In genomic region chr2:204110250-204111183, GRCh38 we compare ENCODE assay signal across 8 cellular contexts.
DNase-seq lines count a peak whose midpoint lies in the region; ATAC-seq and TF ChIP-seq lines count a peak whose summit lies in the region.

No MANE protein-coding gene starts in this region.

- H4K20me1 ChIP-seq in osteoblast (ENCODE audit: insufficient read depth, low read length): no peaks in the 10 kb centered on the region

- H3K36me3 ChIP-seq in gastroesophageal sphincter (no peaks in the 10 kb centered on the region), osteoblast (ENCODE audit: insufficient read depth, low read length) (no peaks in the 10 kb centered on the region)

- no peak for TF ChIP-seq POLR2A in gastroesophageal sphincter (IDR thresholded peaks at IDR 0.05)

- H3K9me3 ChIP-seq in gastroesophageal sphincter (no peaks in the 10 kb centered on the region), osteoblast (ENCODE audit: low read depth, low read length) (no peaks in the 10 kb centered on the region)

- no peaks in the 10 kb centered on the region for H3K27me3 ChIP-seq in gastroesophageal sphincter
- peaks cover 29% of the 10 kb centered on the region for H3K27me3 ChIP-seq in osteoblast (ENCODE audit: insufficient read depth, low read length)

- H3K4me3 ChIP-seq in gastroesophageal sphincter: no peak overlapping the region
- H3K4me3 ChIP-seq in osteoblast (ENCODE audit: insufficient read depth, low read length): no peak overlapping the region

- TF ChIP-seq CTCF in gastroesophageal sphincter (IDR thresholded peaks at IDR 0.05) (no peak), osteoblast (IDR thresholded peaks at IDR 0.05; ENCODE audit: extremely low read depth, low read depth, low read length) (no peak)

- intact Hi-C loops in left cardiac atrium (cut with DNase I) (no loop called here), Right ventricle myocardium inferior (cut with DNase I) (no loop called here)

- TF ChIP-seq EP300 in gastroesophageal sphincter (IDR thresholded peaks at IDR 0.05): no peak

- peak overlapping the region in 3 of 4 donors; percentile 15 to 20 (median 18) for H3K27ac ChIP-seq in gastroesophageal sphincter
- H3K27ac ChIP-seq in osteoblast (ENCODE audit: low read depth, low read length): no peak overlapping the region

- DNase-seq in left cardiac atrium (peak; percentile 35), Right ventricle myocardium inferior (ENCODE audit: missing footprints) (no peak), cerebellar cortex (ENCODE audit: low spot score) (no peak), osteoblast (ENCODE audit: insufficient read length, low spot score, missing footprints) (no peak)
- DNase-seq in activated CD8-positive, alpha-beta memory T cell treated with anti-CD3 and anti-CD28 coated beads for 4 hours (ENCODE audit: low read depth in 2 of 2): peak; percentile 8 to 35
- DNase-seq in stimulated activated CD8-positive, alpha-beta memory T cell treated with anti-CD3 and anti-CD28 coated beads, Interleukin-15, amount 100 ng/mL, for 48 hours (ENCODE audit: low read depth in 2 of 2): peak; percentile 73 to 75

- H3K4me2 ChIP-seq in osteoblast (ENCODE audit: insufficient read depth, low read length): no peak overlapping the region

- no peaks in the 10 kb centered on the region for H3K79me2 ChIP-seq in osteoblast (ENCODE audit: insufficient read depth, low read length)

- ATAC-seq in left cardiac atrium: peak; percentile 41 to 58
- no peak for ATAC-seq in Right ventricle myocardium inferior
- peak; percentile 93 for ATAC-seq in HG03521 (IDR thresholded peaks at IDR 0.05; ENCODE audit: unreplicated experiment)
- ATAC-seq in gastroesophageal sphincter: no peak

- H3K4me1 ChIP-seq in gastroesophageal sphincter: peaks cover 14 to 81% (median 28%) of the 10 kb centered on the region in 3 donors
- H3K4me1 ChIP-seq in osteoblast (ENCODE audit: insufficient read depth, low read length): no peaks in the 10 kb centered on the region

- WGBS in gastroesophageal sphincter (ENCODE audit: low coverage in 1 of 2), 2 donors: 41 to 47% methylated on average over 5 to 11 of the region's 11 CpGs

- H2AFZ ChIP-seq in osteoblast (ENCODE audit: low read length): no peak overlapping the region

Comparison
In these comparisons a context has a peak if more than half of its experiments do, and no peak if none do; other contexts are left out.
1. ATAC-seq: peak in left cardiac atrium (2 of 2) and HG03521 (single experiment); none in Right ventricle myocardium inferior (single experiment) and gastroesophageal sphincter (single experiment).
2. DNase-seq: peak in left cardiac atrium (single experiment), activated CD8-positive, alpha-beta memory T cell treated with anti-CD3 and anti-CD28 coated beads for 4 hours (2 of 2) and stimulated activated CD8-positive, alpha-beta memory T cell treated with anti-CD3 and anti-CD28 coated beads, Interleukin-15, amount 100 ng/mL, for 48 hours (2 of 2); none in Right ventricle myocardium inferior (single experiment), cerebellar cortex (single experiment) and osteoblast (single experiment).